In the genomic region with DNA sequence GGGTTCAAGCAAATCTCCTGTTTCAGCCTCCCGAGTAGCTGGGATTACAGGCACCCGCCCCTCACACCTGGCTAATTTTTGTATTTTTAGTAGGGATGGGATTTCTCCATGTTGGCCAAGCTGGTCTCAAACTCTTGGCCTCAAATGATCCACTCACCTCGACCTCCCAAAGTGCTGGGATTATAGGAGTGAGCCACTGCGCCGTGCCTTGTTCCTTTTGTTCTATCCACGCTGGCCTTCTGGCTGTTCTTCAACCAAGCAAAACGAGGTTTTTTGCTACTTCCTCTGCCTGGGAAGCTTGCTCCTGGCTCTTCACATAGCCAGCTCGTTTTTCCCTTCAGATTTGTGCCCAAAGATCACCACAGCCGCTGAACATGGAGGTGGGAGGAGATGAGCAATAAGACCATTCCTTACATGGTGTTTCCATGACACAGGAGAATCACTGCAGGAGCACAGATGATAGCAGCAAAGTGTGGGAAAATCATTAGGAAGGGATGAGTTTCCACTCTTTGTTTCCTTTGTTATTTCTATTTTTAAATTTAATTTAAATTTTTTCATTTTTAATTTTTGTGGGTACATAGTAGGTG, we compare ENCODE assay signal across 22 cellular contexts.
DNase-seq lines count a peak whose midpoint lies in the region; ATAC-seq, FAIRE-seq and TF ChIP-seq lines count a peak whose summit lies in the region.
"Had no signal": no experiment of that assay in that cellular context is flagged by ENCODE, and none has a peak within 500 bp of the region (broad histone marks: within the 10 kb centered on the region; RNA-seq: fewer than 3 reads in every experiment).

No MANE protein-coding gene starts in this region.

- H3K36me3 ChIP-seq in GM23248 (ENCODE audit: low read depth) (no peaks in the 10 kb centered on the region), brain microvascular endothelial cell (replicated peaks) (no peaks in the 10 kb centered on the region), neural progenitor cell (no peaks in the 10 kb centered on the region)
- H3K36me3 ChIP-seq: lower lobe of right lung, SJCRH30, stomach, uterus had no signal

- no peaks in the 10 kb centered on the region for H3K9me2 ChIP-seq in GM23248 (ENCODE audit: insufficient read depth)

- H3K4me1 ChIP-seq in GM23248 (ENCODE audit: insufficient read depth) (peaks cover 19% of the 10 kb centered on the region), neural progenitor cell (peaks cover 13% of the 10 kb centered on the region)
- H3K4me1 ChIP-seq: lower lobe of right lung, SJCRH30, uterus had no signal

- in situ Hi-C loops in GM23248 (cut with MboI) (no loop called here), brain microvascular endothelial cell (cut with HindIII; ENCODE audit: low pct_ligation_motif_present, low sequenced_read_pairs) (no loop called here)

- H3K9me3 Mint-ChIP-seq in neural progenitor cell, result no peaks in the 10 kb centered on the region
- H3K9me3 Mint-ChIP-seq: activated naive CD4-positive, alpha-beta T cell treated with anti-CD3 and anti-CD28 coated beads for 36 hours had no signal

- H3K27ac Mint-ChIP-seq in neural progenitor cell, result peak overlapping the region; percentile 37
- H3K27ac Mint-ChIP-seq: activated naive CD4-positive, alpha-beta T cell treated with anti-CD3 and anti-CD28 coated beads for 36 hours had no signal

- peak overlapping the region; percentile 1 for H3K4me2 ChIP-seq in GM23248 (ENCODE audit: unreplicated experiment)
- no peak overlapping the region for H3K4me2 ChIP-seq in neural progenitor cell

- H3K9me3 ChIP-seq in AG04450 (ENCODE audit: control insufficient read depth, insufficient read depth, low read length) (no peaks in the 10 kb centered on the region), GM23248 (ENCODE audit: low read depth) (no peaks in the 10 kb centered on the region), neural progenitor cell (ENCODE audit: low read depth) (no peaks in the 10 kb centered on the region)
- H3K9me3 ChIP-seq: lower lobe of right lung, SJCRH30, stomach, uterus had no signal

- H2AFZ ChIP-seq in GM23248 (0 out of 2 replicates have a peak overlapping the region, but pooled peaks have one; percentile 22), neural progenitor cell (replicated peaks) (peak overlapping the region; percentile 55)

- CTCF ChIA-PET in AG04450 (lab: Charles Lee), result interaction anchor here (0.6 to 0.9 kb wide), 2 partner anchors 84 to 216 kb away, joined by 3 to 4 read pairs; no protein-coding TSS in a partner anchor

- H3K4me3 ChIP-seq in AG04450 (ENCODE audit: low read depth, low read length) (no peak overlapping the region), GM23248 (no peak overlapping the region), brain microvascular endothelial cell (ENCODE audit: low read depth, low read length) (no peak overlapping the region), neural progenitor cell (no peak overlapping the region)
- H3K4me3 ChIP-seq: coronary artery, lower lobe of right lung, SJCRH30, stomach, uterus had no signal

- H3K27me3 ChIP-seq in AG04450 (ENCODE audit: control insufficient read depth, insufficient read depth, low read length) (no peaks in the 10 kb centered on the region), GM23248 (replicated peaks; ENCODE audit: insufficient read depth) (no peaks in the 10 kb centered on the region), brain microvascular endothelial cell (replicated peaks) (no peaks in the 10 kb centered on the region), neural progenitor cell (no peaks in the 10 kb centered on the region)
- H3K27me3 ChIP-seq: SJCRH30, stomach, uterus had no signal

- 80 to 81% methylated on average over 9 of the region's 9 CpGs for WGBS in GM23248 (ENCODE audit: low coverage in 1 of 2, low lambda C conversion rate in 2 of 2, missing lambda C conversion rate in 2 of 2), 2 experiments

- no peak for TF ChIP-seq CTCF in AG04450 (IDR thresholded peaks at IDR 0.05; ENCODE audit: low read depth, low read length)
- TF ChIP-seq CTCF in brain microvascular endothelial cell (IDR thresholded peaks at IDR 0.05; ENCODE audit: low read depth, low read length, missing control alignments), result no peak
- TF ChIP-seq CTCF in neural progenitor cell (IDR thresholded peaks at IDR 0.05), result no peak

- peaks cover 5% of the 10 kb centered on the region for H3K27me3 Mint-ChIP-seq in neural progenitor cell (ENCODE audit: insufficient read depth, low read depth)
- H3K27me3 Mint-ChIP-seq: naive B cell had no signal

- POLR2A ChIA-PET in AG04450 (lab: Yijun Ruan, JAX), result no interaction called here

- H3K4me3 Mint-ChIP-seq in neural progenitor cell, result no peak overlapping the region
- H3K4me3 Mint-ChIP-seq: activated naive CD4-positive, alpha-beta T cell treated with anti-CD3 and anti-CD28 coated beads for 36 hours had no signal

- no peaks in the 10 kb centered on the region for H3K36me3 Mint-ChIP-seq in neural progenitor cell

- H3K79me2 ChIP-seq in GM23248 (ENCODE audit: insufficient read depth), result no peaks in the 10 kb centered on the region
- H3K79me2 ChIP-seq in neural progenitor cell (ENCODE audit: low read depth), result no peaks in the 10 kb centered on the region

- H3K9ac ChIP-seq in GM23248 (no peak overlapping the region), neural progenitor cell (no peak overlapping the region)

- DNase-seq in AG04450 (ENCODE audit: low read depth, low spot score) (no peak), GM23248 (peak; percentile 58), brain microvascular endothelial cell (peak; percentile 38), neural progenitor cell (ENCODE audit: low spot score) (no peak), frontal cortex (ENCODE audit: low spot score in 2 of 2) (no peak)
- DNase-seq: activated CD4-positive, alpha-beta T cell treated with anti-CD3 and anti-CD28 coated beads for 4 hours; activated naive CD4-positive, alpha-beta T cell treated with anti-CD3 and anti-CD28 coated beads for 36 hours; activated T-cell treated with anti-CD3 and anti-CD28 coated beads for 4 hours; lower lobe of right lung; naive B cell; NCI-H1092; NCI-H2081 treated with DMSO at 0.1 percent for 48 hours; NCI-H526 treated with DMSO at 0.1 percent for 48 hours; SJCRH30; stomach; uterus had no signal

- no peak for FAIRE-seq in frontal cortex (lab: Jason Lieb, UNC)
- FAIRE-seq: endothelial cell of umbilical vein, GM12892 had no signal

- H4K20me1 ChIP-seq in GM23248 (ENCODE audit: insufficient read depth) (no peaks in the 10 kb centered on the region), neural progenitor cell (ENCODE audit: low read depth) (no peaks in the 10 kb centered on the region)

- peaks cover 16% of the 10 kb centered on the region for H3K4me1 Mint-ChIP-seq in neural progenitor cell

- ATAC-seq in HG02623 (IDR thresholded peaks at IDR 0.05; ENCODE audit: unreplicated experiment) (no peak), HG03469 (IDR thresholded peaks at IDR 0.05; ENCODE audit: unreplicated experiment) (no peak), GM19351 (IDR thresholded peaks at IDR 0.05; ENCODE audit: unreplicated experiment) (no peak)
- ATAC-seq: lower lobe of right lung had no signal

- peaks cover 19% of the 10 kb centered on the region for H3F3A ChIP-seq in GM23248 (ENCODE audit: insufficient read depth)
- H3F3A ChIP-seq in neural progenitor cell (ENCODE audit: low read depth), result peaks cover 5% of the 10 kb centered on the region

- peak overlapping the region; percentile 11 for H3K27ac ChIP-seq in AG04450 (ENCODE audit: low read depth, low read length)
- H3K27ac ChIP-seq in GM23248, result peak overlapping the region; percentile 42
- peak overlapping the region; percentile 43 for H3K27ac ChIP-seq in brain microvascular endothelial cell
- H3K27ac ChIP-seq in neural progenitor cell, result no peak overlapping the region
- H3K27ac ChIP-seq: coronary artery, lower lobe of right lung, SJCRH30, stomach, uterus had no signal

Comparison
In these comparisons a context has a peak if more than half of its experiments do, and no peak if none do; other contexts are left out.
1. DNase-seq: peak in GM23248 (single experiment) and brain microvascular endothelial cell (single experiment); none in AG04450 (single experiment), neural progenitor cell (single experiment) and frontal cortex (0 of 2).